ENCODE assay signal across 11 cellular contexts in genomic region chr6:11595903-11596302, GRCh38. TPM values are rescaled to one million over a fixed set of nuclear protein-coding genes. Genes with fewer than 3 reads are reported as not detected.
A peak's percentile ranks its signal among the peaks of the same experiment; 100 is the strongest.
DNase-seq lines count a peak whose midpoint lies in the region; ATAC-seq and TF ChIP-seq lines count a peak whose summit lies in the region.
"Had no signal": no experiment of that assay in that cellular context is flagged by ENCODE, and none has a peak within 500 bp of the region (broad histone marks: within the 10 kb centered on the region; RNA-seq: fewer than 3 reads in every experiment).

No MANE protein-coding gene starts in this region.

- H2BK5ac ChIP-seq in mesendoderm (ENCODE audit: low read length), result no peak overlapping the region

- H4K20me1 ChIP-seq in Karpas-422 (ENCODE audit: insufficient read depth, low read depth, low read length), result no peaks in the 10 kb centered on the region

- H3K27me3 ChIP-seq in GM06990 (replicated peaks; ENCODE audit: control insufficient read depth, insufficient read depth, low read length) (no peaks in the 10 kb centered on the region), Karpas-422 (ENCODE audit: low read length) (no peaks in the 10 kb centered on the region), brain microvascular endothelial cell (replicated peaks) (no peaks in the 10 kb centered on the region), mesendoderm (ENCODE audit: insufficient read depth, low read length, poor library complexity) (no peaks in the 10 kb centered on the region), stomach (no peaks in the 10 kb centered on the region)

- in situ Hi-C loops in brain microvascular endothelial cell (cut with HindIII; ENCODE audit: low pct_ligation_motif_present, low sequenced_read_pairs), result no loop called here

- H2BK15ac ChIP-seq in mesendoderm (replicated peaks; ENCODE audit: low read depth), result no peak overlapping the region

- H3K4me2 ChIP-seq in Karpas-422 (ENCODE audit: low read depth, low read length, poor library complexity, severe bottlenecking) (no peak overlapping the region), mesendoderm (ENCODE audit: low read length) (no peak overlapping the region)

- no peak overlapping the region for H4K8ac ChIP-seq in mesendoderm (ENCODE audit: low read depth, low read length)

- no peaks in the 10 kb centered on the region for H3K79me2 ChIP-seq in Karpas-422 (ENCODE audit: low read length)
- H3K79me2 ChIP-seq in mesendoderm (ENCODE audit: control insufficient read depth, insufficient read depth, low read length), result no peaks in the 10 kb centered on the region

- H2BK120ac ChIP-seq in mesendoderm (ENCODE audit: low read depth, low read length), result no peak overlapping the region

- no peak overlapping the region for H2AFZ ChIP-seq in Karpas-422 (ENCODE audit: low read length)
- H2AFZ ChIP-seq: GM23248 had no signal

- H3K4me1 Mint-ChIP-seq in activated T-cell treated with anti-CD3 and anti-CD28 coated beads, Interleukin-2, amount 50 U/mL, for 72 hours (ENCODE audit: low read depth), result no peaks in the 10 kb centered on the region
- H3K4me1 Mint-ChIP-seq: immature natural killer cell, nephron had no signal

- H3K36me3 ChIP-seq in GM06990 (ENCODE audit: control insufficient read depth, insufficient read depth, low read length), result no peaks in the 10 kb centered on the region
- H3K36me3 ChIP-seq in Karpas-422 (ENCODE audit: insufficient read depth, low read length), result no peaks in the 10 kb centered on the region
- H3K36me3 ChIP-seq in brain microvascular endothelial cell (replicated peaks), result no peaks in the 10 kb centered on the region
- no peaks in the 10 kb centered on the region for H3K36me3 ChIP-seq in mesendoderm (ENCODE audit: control insufficient read depth, insufficient read depth, low read length)
- H3K36me3 ChIP-seq in stomach, result no peaks in the 10 kb centered on the region

- H3K27me3 Mint-ChIP-seq in activated T-cell treated with anti-CD3 and anti-CD28 coated beads, Interleukin-2, amount 50 U/mL, for 72 hours (ENCODE audit: low read depth), result peaks cover 7% of the 10 kb centered on the region

- H3K27ac ChIP-seq in Karpas-422 (ENCODE audit: low read length) (no peak overlapping the region), brain microvascular endothelial cell (no peak overlapping the region), mesendoderm (ENCODE audit: low read depth, low read length) (no peak overlapping the region), stomach (no peak overlapping the region)
- H3K27ac ChIP-seq: GM23248 had no signal

- H3K9me3 ChIP-seq in Karpas-422 (ENCODE audit: low read length), result no peaks in the 10 kb centered on the region
- H3K9me3 ChIP-seq in stomach, result no peaks in the 10 kb centered on the region

- H2AK5ac ChIP-seq in mesendoderm (ENCODE audit: low read length), result no peak overlapping the region

- no peak for TF ChIP-seq POLR2A in stomach (IDR thresholded peaks at IDR 0.05)

- no peaks in the 10 kb centered on the region for H3K79me1 ChIP-seq in mesendoderm (ENCODE audit: low read length)

- H3K56ac ChIP-seq in mesendoderm (ENCODE audit: low read length), result no peak overlapping the region

- H3K18ac ChIP-seq in mesendoderm (ENCODE audit: low read length), result peak overlapping the region; percentile 85

- WGBS in mesendoderm (ENCODE audit: extremely low coverage, insufficient coverage, low lambda C conversion rate), result no CpG with 5 or more reads among the region's 4 CpGs
- WGBS in stomach, 5 donors, result 63 to 84% (median 78%) methylated on average over 4 of the region's 4 CpGs

- DNase-seq in GM06990 (ENCODE audit: extremely low read depth, insufficient read length) (no peak), Karpas-422 (peak; percentile 56), brain microvascular endothelial cell (peak; percentile 26), mesendoderm (peak; percentile 88), stomach (no peak), HuH-7.5 (ENCODE audit: low spot score) (no peak), NCI-H1417 (lab: John Stamatoyannopoulos, UW) (no peak)
- no peak for DNase-seq in activated T-cell treated with anti-CD3 and anti-CD28 coated beads, Interleukin-2, amount 50 U/mL, for 72 hours
- DNase-seq: GM23248, immature natural killer cell had no signal

- no peaks in the 10 kb centered on the region for H3K9me3 Mint-ChIP-seq in activated T-cell treated with anti-CD3 and anti-CD28 coated beads, Interleukin-2, amount 50 U/mL, for 72 hours

- no peak overlapping the region for H3K27ac Mint-ChIP-seq in activated T-cell treated with anti-CD3 and anti-CD28 coated beads, Interleukin-2, amount 50 U/mL, for 72 hours
- H3K27ac Mint-ChIP-seq: immature natural killer cell had no signal

- peaks cover 3% of the 10 kb centered on the region; the same call in 1 of the 2 replicates for H3K4me1 ChIP-seq in Karpas-422 (ENCODE audit: low read length)
- H3K4me1 ChIP-seq in mesendoderm (ENCODE audit: control insufficient read depth, low read depth, low read length), result no peaks in the 10 kb centered on the region
- no peaks in the 10 kb centered on the region for H3K4me1 ChIP-seq in stomach

- no peak overlapping the region for H3K23ac ChIP-seq in mesendoderm (ENCODE audit: low read length)

- peak; percentile 30 for TF ChIP-seq CTCF in GM06990 (IDR thresholded peaks at IDR 0.05; ENCODE audit: insufficient read depth, low read length, poor library complexity, severe bottlenecking)
- peak; percentile 55 for TF ChIP-seq CTCF in brain microvascular endothelial cell (IDR thresholded peaks at IDR 0.05; ENCODE audit: low read depth, low read length, missing control alignments)
- peak in 1 of 7 experiments; percentile 9 for TF ChIP-seq CTCF in stomach (IDR thresholded peaks at IDR 0.05)

- H4K5ac ChIP-seq in mesendoderm (ENCODE audit: low read length), result no peak overlapping the region

- no peak for TF ChIP-seq EP300 in stomach (IDR thresholded peaks at IDR 0.05)

- H3K9ac ChIP-seq in Karpas-422 (ENCODE audit: low read length) (no peak overlapping the region), mesendoderm (ENCODE audit: low read length) (no peak overlapping the region)
- H3K9ac ChIP-seq: GM23248 had no signal

- no peaks in the 10 kb centered on the region for H3K36me3 Mint-ChIP-seq in activated T-cell treated with anti-CD3 and anti-CD28 coated beads, Interleukin-2, amount 50 U/mL, for 72 hours (ENCODE audit: insufficient read depth in 2 of 2)
- H3K36me3 Mint-ChIP-seq: immature natural killer cell had no signal

- H3K4me3 ChIP-seq in GM06990 (replicated peaks; ENCODE audit: low read depth, low read length) (no peak overlapping the region), Karpas-422 (ENCODE audit: low read length) (no peak overlapping the region), brain microvascular endothelial cell (ENCODE audit: low read depth, low read length) (no peak overlapping the region), mesendoderm (ENCODE audit: low read length) (no peak overlapping the region), stomach (no peak overlapping the region)
- H3K4me3 ChIP-seq: GM23248 had no signal

- ATAC-seq in activated T-cell treated with anti-CD3 and anti-CD28 coated beads, Interleukin-2, amount 50 U/mL, for 72 hours (replicated peaks in 1 of 2), result no peak

- no peak overlapping the region for H3K4ac ChIP-seq in mesendoderm (ENCODE audit: low read depth, low read length)

- intact Hi-C loops in stomach (cut with DNase I; ENCODE audit: low total_unique reads), result no loop called here

- H3K9me2 ChIP-seq in Karpas-422 (replicated peaks; ENCODE audit: insufficient read depth, low read length), result no peaks in the 10 kb centered on the region

- no peak overlapping the region for H3K4me3 Mint-ChIP-seq in activated T-cell treated with anti-CD3 and anti-CD28 coated beads, Interleukin-2, amount 50 U/mL, for 72 hours
- H3K4me3 Mint-ChIP-seq: immature natural killer cell, nephron had no signal

RNA-seq across cellular contexts. Expression of gene TMEM170B, which starts 58.4 kb away (rescaled TPM):
- 0.36 and 2.4 TPM in 2 replicates for total RNA-seq in Karpas-422 (2014; rRNA removed; shearing (Covaris generic); ENCODE audit: low replicate concordance)
- polyA plus RNA-seq in mesendoderm (2013, experiment 1 of 2), result 1.3 TPM
- 1.3 TPM for polyA plus RNA-seq in mesendoderm (2013, experiment 2 of 2)
- 1 to 10 TPM; 1.0 to 1.6 TPM for total RNA-seq in activated T-cell treated with anti-CD3 and anti-CD28 coated beads, Interleukin-2, amount 50 U/mL, for 72 hours
- total RNA-seq in stomach, result 1 to 10 TPM in 4 of 5 donors, under 1 TPM in 1; 0.29 to 8.4 (median 1.9) TPM
- 1 to 10 TPM in 2 of 3 donors, under 1 TPM in 1; 0.65 to 1.1 (median 1.1) TPM for polyA plus RNA-seq in stomach

Comparison
In these comparisons a context has a peak if more than half of its experiments do, and no peak if none do; other contexts are left out.
1. DNase-seq: peak in Karpas-422 (single experiment), brain microvascular endothelial cell (single experiment) and mesendoderm (single experiment); none in GM06990 (single experiment), activated T-cell treated with anti-CD3 and anti-CD28 coated beads, Interleukin-2, amount 50 U/mL, for 72 hours (0 of 2), stomach (single experiment), HuH-7.5 (single experiment) and NCI-H1417 (0 of 3).